In the genomic region with DNA sequence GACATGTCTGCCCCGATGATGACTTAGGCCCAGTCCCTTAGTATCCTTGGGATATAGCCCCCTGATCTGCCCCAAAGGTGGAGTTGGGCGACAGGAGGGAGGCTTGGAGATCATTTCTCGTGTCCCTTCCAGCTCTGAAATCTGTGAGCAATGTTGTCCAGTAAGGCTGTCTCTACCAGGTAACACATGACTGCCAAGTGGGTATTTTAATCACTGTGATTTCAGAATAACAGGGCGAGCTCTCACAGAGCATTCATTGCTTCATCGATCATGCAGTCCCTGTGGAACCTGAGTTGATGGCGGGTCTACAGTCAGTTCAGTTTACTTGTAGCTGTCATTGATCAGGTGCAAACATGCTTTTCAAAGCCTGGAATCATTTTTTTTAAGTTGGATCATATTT, we compare ENCODE assay signal across 11 cellular contexts. TPM values are rescaled to one million over a fixed set of nuclear protein-coding genes. Genes with fewer than 3 reads are reported as not detected.
DNase-seq lines count a peak whose midpoint lies in the region; ATAC-seq, FAIRE-seq and TF ChIP-seq lines count a peak whose summit lies in the region.
"Had no signal": no experiment of that assay in that cellular context is flagged by ENCODE, and none has a peak within 500 bp of the region (broad histone marks: within the 10 kb centered on the region; RNA-seq: fewer than 3 reads in every experiment).

No MANE protein-coding gene starts in this region.

- peaks cover 4% of the 10 kb centered on the region in 2 donors for H3K9me3 Mint-ChIP-seq in stimulated activated naive B cell treated with anti-CD40 and anti-IgM and Interleukin-4, amounts not matched to agents 10 μg/mL and 1 μg/mL and 100 μg/mL, for 72 hours
- H3K9me3 Mint-ChIP-seq in CD4-positive, alpha-beta memory T cell, result peaks cover 0 to 5% (median 3%) of the 10 kb centered on the region in 8 donors
- peaks cover 5% of the 10 kb centered on the region for H3K9me3 Mint-ChIP-seq in activated naive CD4-positive, alpha-beta T cell treated with anti-CD3 and anti-CD28 coated beads, Interleukin-2, amount 10 ng/mL, durations not matched to agents 7 days and 5 days
- H3K9me3 Mint-ChIP-seq: natural killer cell had no signal

- H3K4me1 ChIP-seq in OCI-LY7 (ENCODE audit: insufficient read depth, low read length, poor library complexity, severe bottlenecking) (peaks cover 20% of the 10 kb centered on the region), keratinocyte (ENCODE audit: control insufficient read depth, extremely low read depth, insufficient read depth, low read length) (peaks cover 25% of the 10 kb centered on the region)
- H3K4me1 ChIP-seq in CD4-positive, alpha-beta memory T cell (ENCODE audit: insufficient read depth, low read length), result no peaks in the 10 kb centered on the region

- intact Hi-C loops in OCI-LY7 (cut with micrococcal nuclease; ENCODE audit: unreplicated experiment), result no loop called here
- intact Hi-C loops in CD4-positive, alpha-beta memory T cell (cut with micrococcal nuclease), result no loop called here

- no peak overlapping the region for H2AFZ ChIP-seq in OCI-LY7 (ENCODE audit: low read length)
- no peak overlapping the region for H2AFZ ChIP-seq in keratinocyte (ENCODE audit: control insufficient read depth, low read length)

- no peaks in the 10 kb centered on the region for H4K20me1 ChIP-seq in OCI-LY7 (ENCODE audit: insufficient read depth, low read length)
- H4K20me1 ChIP-seq in keratinocyte (ENCODE audit: control insufficient read depth, extremely low read depth, insufficient read depth, low read length), result no peaks in the 10 kb centered on the region

- H3K27me3 ChIP-seq in keratinocyte (ENCODE audit: control insufficient read depth, extremely low read depth, insufficient read depth, low read length), result no peaks in the 10 kb centered on the region
- no peaks in the 10 kb centered on the region for H3K27me3 ChIP-seq in CD4-positive, alpha-beta memory T cell (ENCODE audit: insufficient read depth, low read length)

- H3K9me1 ChIP-seq in keratinocyte (ENCODE audit: control insufficient read depth, extremely low read depth, insufficient read depth, low read length), result peaks cover 4% of the 10 kb centered on the region

- no peak overlapping the region for H3K4me3 Mint-ChIP-seq in stimulated activated naive B cell treated with anti-CD40 and anti-IgM and Interleukin-4, amounts not matched to agents 10 μg/mL and 1 μg/mL and 100 μg/mL, for 72 hours
- H3K4me3 Mint-ChIP-seq in CD4-positive, alpha-beta memory T cell, result no peak overlapping the region
- H3K4me3 Mint-ChIP-seq in activated naive CD4-positive, alpha-beta T cell treated with anti-CD3 and anti-CD28 coated beads, Interleukin-2, amount 10 ng/mL, durations not matched to agents 7 days and 5 days, result no peak overlapping the region
- H3K4me3 Mint-ChIP-seq: natural killer cell had no signal

- dilution Hi-C loops in keratinocyte (cut with MboI; ENCODE audit: extremely low pct_ligation_motif_present, low sequenced_read_pairs), result no loop called here

- DNase-seq in OCI-LY7 (ENCODE audit: low spot score) (peak; percentile 37), keratinocyte (ENCODE audit: low read depth, low spot score) (no peak), NCI-H226 (no peak)
- no peak for DNase-seq in stimulated activated naive B cell treated with anti-CD40 and anti-IgM and Interleukin-4, amounts not matched to agents 10 μg/mL and 1 μg/mL and 100 μg/mL, for 72 hours
- no peak for DNase-seq in CD4-positive, alpha-beta memory T cell
- no peak for DNase-seq in activated naive CD4-positive, alpha-beta T cell treated with anti-CD3 and anti-CD28 coated beads, Interleukin-2, amount 10 ng/mL, durations not matched to agents 7 days and 5 days
- DNase-seq: activated CD4-positive, alpha-beta T cell treated with anti-CD3 and anti-CD28 coated beads, Interleukin-2, amount 50 U/mL, for 4 hours; amniotic stem cell; natural killer cell had no signal

- FAIRE-seq in keratinocyte (lab: Jason Lieb, UNC), result no peak

- CTCF ChIA-PET in OCI-LY7 (lab: Charles Lee; ENCODE audit: unreplicated experiment), result no interaction called here
- CTCF ChIA-PET in CD4-positive, alpha-beta memory T cell (lab: Charles Lee; ENCODE audit: partially characterized antibody), result no interaction called here
- CTCF ChIA-PET in activated naive CD4-positive, alpha-beta T cell treated with anti-CD3 and anti-CD28 coated beads, Interleukin-2, amount 10 ng/mL, durations not matched to agents 7 days and 5 days (lab: Charles Lee), result interaction anchor here (0.7 kb wide), 1 partner anchor 11 kb away, joined by 3 read pairs; no protein-coding TSS in a partner anchor

- H3K4me2 ChIP-seq in OCI-LY7 (ENCODE audit: low read length) (peak overlapping the region; percentile 16; the same call in 1 of the 2 replicates), keratinocyte (ENCODE audit: control insufficient read depth, extremely low read depth, insufficient read depth, low read depth, low read length) (peak overlapping the region; percentile 83)

- H3K36me3 ChIP-seq in OCI-LY7 (ENCODE audit: insufficient read depth, low read length), result no peaks in the 10 kb centered on the region
- H3K36me3 ChIP-seq in keratinocyte (ENCODE audit: control insufficient read depth in 2 of 2, extremely low read depth in 1 of 2, insufficient read depth in 2 of 2, low read length in 2 of 2), result no peaks in the 10 kb centered on the region
- no peaks in the 10 kb centered on the region for H3K36me3 ChIP-seq in CD4-positive, alpha-beta memory T cell (ENCODE audit: insufficient read depth, low read length)

- no peaks in the 10 kb centered on the region for H3K9me2 ChIP-seq in OCI-LY7 (ENCODE audit: insufficient read depth, low read length)

- H3K9ac ChIP-seq in keratinocyte (ENCODE audit: control insufficient read depth, extremely low read depth, insufficient read depth, low read length), result no peak overlapping the region

- ATAC-seq in GM18858 (IDR thresholded peaks at IDR 0.05; ENCODE audit: unreplicated experiment), result peak; percentile 58
- ATAC-seq in stimulated activated naive B cell treated with anti-CD40 and anti-IgM and Interleukin-4, amounts not matched to agents 10 μg/mL and 1 μg/mL and 100 μg/mL, for 72 hours (replicated peaks), result peak; percentile 82 to 91
- ATAC-seq in HG03045 (IDR thresholded peaks at IDR 0.05; ENCODE audit: unreplicated experiment), result no peak
- ATAC-seq: natural killer cell had no signal

- H3K79me2 ChIP-seq in OCI-LY7 (ENCODE audit: insufficient read depth, low read depth, low read length) (no peaks in the 10 kb centered on the region), keratinocyte (ENCODE audit: control insufficient read depth, insufficient read depth, low read length) (no peaks in the 10 kb centered on the region)

- H3K9me3 ChIP-seq in OCI-LY7 (ENCODE audit: low read length) (0 out of 2 replicates have a peak, but pooled peaks cover 3% of the 10 kb centered on the region), keratinocyte (ENCODE audit: control insufficient read depth, low read depth, low read length) (no peaks in the 10 kb centered on the region)
- H3K9me3 ChIP-seq in CD4-positive, alpha-beta memory T cell (ENCODE audit: control insufficient read depth in 1 of 2, low read length in 2 of 2), result no peaks in the 10 kb centered on the region

- no peaks in the 10 kb centered on the region for H3K27me3 Mint-ChIP-seq in stimulated activated naive B cell treated with anti-CD40 and anti-IgM and Interleukin-4, amounts not matched to agents 10 μg/mL and 1 μg/mL and 100 μg/mL, for 72 hours
- H3K27me3 Mint-ChIP-seq in CD4-positive, alpha-beta memory T cell, result no peaks in the 10 kb centered on the region
- no peaks in the 10 kb centered on the region for H3K27me3 Mint-ChIP-seq in activated naive CD4-positive, alpha-beta T cell treated with anti-CD3 and anti-CD28 coated beads, Interleukin-2, amount 10 ng/mL, durations not matched to agents 7 days and 5 days

- POLR2A ChIA-PET in OCI-LY7 (lab: Charles Lee), result no interaction called here
- POLR2A ChIA-PET in CD4-positive, alpha-beta memory T cell (lab: Charles Lee; ENCODE audit: partially characterized antibody), result no interaction called here

- H3K4me1 Mint-ChIP-seq in stimulated activated naive B cell treated with anti-CD40 and anti-IgM and Interleukin-4, amounts not matched to agents 10 μg/mL and 1 μg/mL and 100 μg/mL, for 72 hours, result peaks cover 41 to 53% of the 10 kb centered on the region in 2 donors
- H3K4me1 Mint-ChIP-seq in CD4-positive, alpha-beta memory T cell, result peaks cover 2 to 6% (median 2%) of the 10 kb centered on the region in 4 donors
- H3K4me1 Mint-ChIP-seq in activated naive CD4-positive, alpha-beta T cell treated with anti-CD3 and anti-CD28 coated beads, Interleukin-2, amount 10 ng/mL, durations not matched to agents 7 days and 5 days, result peaks cover 5% of the 10 kb centered on the region

- peaks cover 10 to 19% of the 10 kb centered on the region in 2 donors for H3K36me3 Mint-ChIP-seq in stimulated activated naive B cell treated with anti-CD40 and anti-IgM and Interleukin-4, amounts not matched to agents 10 μg/mL and 1 μg/mL and 100 μg/mL, for 72 hours
- H3K36me3 Mint-ChIP-seq in CD4-positive, alpha-beta memory T cell, result peaks cover 4 to 14% of the 10 kb centered on the region in 2 donors
- peaks cover 21% of the 10 kb centered on the region for H3K36me3 Mint-ChIP-seq in activated naive CD4-positive, alpha-beta T cell treated with anti-CD3 and anti-CD28 coated beads, Interleukin-2, amount 10 ng/mL, durations not matched to agents 7 days and 5 days
- H3K36me3 Mint-ChIP-seq: natural killer cell had no signal

- H3K27ac ChIP-seq in OCI-LY7 (ENCODE audit: low read depth, low read length, poor library complexity, severe bottlenecking) (no peak overlapping the region), keratinocyte (ENCODE audit: control insufficient read depth, insufficient read depth, low read length) (no peak overlapping the region)
- H3K27ac ChIP-seq in CD4-positive, alpha-beta memory T cell (ENCODE audit: low read depth, low read length), result no peak overlapping the region

- peak overlapping the region; percentile 62 for H3K27ac Mint-ChIP-seq in stimulated activated naive B cell treated with anti-CD40 and anti-IgM and Interleukin-4, amounts not matched to agents 10 μg/mL and 1 μg/mL and 100 μg/mL, for 72 hours
- no peak overlapping the region for H3K27ac Mint-ChIP-seq in CD4-positive, alpha-beta memory T cell
- no peak overlapping the region for H3K27ac Mint-ChIP-seq in activated naive CD4-positive, alpha-beta T cell treated with anti-CD3 and anti-CD28 coated beads, Interleukin-2, amount 10 ng/mL, durations not matched to agents 7 days and 5 days

- TF ChIP-seq CTCF in OCI-LY7 (conservative IDR thresholded peaks at IDR 0.05; ENCODE audit: low read length), result no peak
- TF ChIP-seq CTCF in keratinocyte (optimal IDR thresholded peaks at IDR 0.05 in 1 of 3, IDR thresholded peaks at IDR 0.05 in 1 of 3, conservative IDR thresholded peaks at IDR 0.05 in 1 of 3; ENCODE audit: extremely low read depth in 1 of 3, insufficient read depth in 2 of 3, low read length in 3 of 3), result no peak

- H3K4me3 ChIP-seq in OCI-LY7 (ENCODE audit: low read depth, low read length, poor library complexity, severe bottlenecking), result no peak overlapping the region
- H3K4me3 ChIP-seq in keratinocyte (ENCODE audit: control insufficient read depth in 2 of 3, extremely low read depth in 1 of 3, insufficient read depth in 2 of 3, low read depth in 1 of 3, low read length in 3 of 3), result no peak overlapping the region
- no peak overlapping the region for H3K4me3 ChIP-seq in CD4-positive, alpha-beta memory T cell (ENCODE audit: low read length in 2 of 2)

- no TSS peak for BruUV-seq in OCI-LY7 (replicated peaks; lab: Mats Ljungman, UMichigan)

RNA-seq across cellular contexts. Expression of a gene that starts 39.2 kb away (rescaled TPM):
- 2.0 and 2.2 TPM in 2 replicates for total RNA-seq in OCI-LY7 (2014; rRNA removed; shearing (Covaris generic))
- total RNA-seq in OCI-LY7 (2022), result 4.1 and 4.8 TPM in 2 replicates
- polyA plus RNA-seq in keratinocyte, result 0.97 to 1.8 TPM (median 1.3 TPM) in 3 replicates
- 3.7 TPM for polyA plus RNA-seq in keratinocyte (2011; ENCODE audit: low read depth)
- 0.64 and 0.66 TPM in 2 replicates for polyA plus RNA-seq in keratinocyte (2011; cell fraction: cytosol; rRNA removed)
- 3.4 and 5.1 TPM in 2 replicates for polyA plus RNA-seq in keratinocyte (2011; cell fraction: nucleus; rRNA removed)
- polyA plus RNA-seq in keratinocyte (2012; ENCODE audit: low replicate concordance), result 1.2 and 1.7 TPM in 2 replicates
- polyA minus RNA-seq in keratinocyte, result 1.8 to 3.6 TPM (median 2.0 TPM) in 3 replicates
- 1.2 TPM for polyA minus RNA-seq in keratinocyte (2011; cell fraction: cytosol; rRNA and poly(A)+ RNA removed)
- 3.6 and 6.8 TPM in 2 replicates for polyA minus RNA-seq in keratinocyte (2011; cell fraction: nucleus; rRNA and poly(A)+ RNA removed)
- 10 to 100 TPM; 33.2 to 40.0 TPM for total RNA-seq in CD4-positive, alpha-beta memory T cell
- 1 to 10 TPM in 1 of 2 donors, under 1 TPM in 1; 0.77 to 4.1 TPM for polyA plus RNA-seq in CD4-positive, alpha-beta memory T cell

Comparison
In these comparisons a context has a peak if more than half of its experiments do, and no peak if none do; other contexts are left out.
1. RNA of a gene that starts 39.2 kb away (total RNA-seq): 33.2 to 40.0 TPM in CD4-positive, alpha-beta memory T cell; 2.0 to 4.8 TPM in OCI-LY7; every median in the first group is over 4 times any median in the second.